In the genomic region with DNA sequence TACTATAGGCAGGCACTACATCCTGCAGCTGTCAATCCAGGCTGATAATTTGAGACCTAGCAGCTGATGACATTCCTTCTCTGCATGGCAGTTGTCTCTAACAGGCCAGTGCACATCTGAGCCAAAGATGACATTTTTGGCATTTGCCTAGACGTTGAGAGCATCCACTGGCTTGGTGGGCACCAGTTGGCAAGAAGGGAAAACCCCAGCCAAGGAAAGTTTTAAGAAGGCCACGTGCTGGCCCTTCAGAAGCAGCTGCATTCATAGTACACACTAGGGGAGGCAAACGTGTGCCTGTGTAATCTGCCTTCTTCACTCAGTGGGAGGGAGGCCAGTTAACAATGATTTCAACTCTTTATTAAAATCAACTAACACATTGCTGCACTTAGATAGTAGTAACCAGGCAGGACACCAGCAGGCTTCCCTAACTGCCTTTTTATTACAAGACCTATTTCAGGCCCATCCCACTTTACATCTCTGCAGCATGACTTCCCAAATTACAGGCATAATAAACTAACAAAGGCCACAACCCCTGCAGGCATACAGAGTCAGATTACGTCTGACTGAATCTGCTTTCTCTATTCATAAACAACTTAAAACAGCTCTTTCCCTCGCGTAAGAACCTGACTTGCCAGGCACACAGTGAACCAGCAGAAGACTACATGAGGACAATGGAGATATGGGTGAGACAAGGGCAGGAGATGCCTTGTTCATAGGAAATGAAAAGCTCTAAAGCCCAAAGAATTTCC, we compare ENCODE assay signal across 11 cellular contexts.
DNase-seq lines count a peak whose midpoint lies in the region; ATAC-seq, FAIRE-seq and TF ChIP-seq lines count a peak whose summit lies in the region.
"Had no signal": no experiment of that assay in that cellular context is flagged by ENCODE, and none has a peak within 500 bp of the region (broad histone marks: within the 10 kb centered on the region; RNA-seq: fewer than 3 reads in every experiment).

No MANE protein-coding gene starts in this region.

- peak overlapping the region; percentile 8 to 12; a peak in 3 of 6 replicates for H3K27ac ChIP-seq in A549
- H3K27ac ChIP-seq: BLaER1 had no signal

- POLR2A ChIA-PET in A549 (lab: Yijun Ruan, JAX) = no interaction called here
- POLR2A ChIA-PET in activated CD4-positive, alpha-beta T cell treated with anti-CD3 and anti-CD28 coated beads for 36 hours (lab: Charles Lee) = no interaction called here

- intact Hi-C loops in mucosa of descending colon (cut with DNase I, micrococcal nuclease) (no loop called here), Calu3 (cut with micrococcal nuclease; ENCODE audit: unreplicated experiment) (no loop called here)
- intact Hi-C loops in activated CD4-positive, alpha-beta T cell treated with anti-CD3 and anti-CD28 coated beads for 36 hours (cut with DNase I, micrococcal nuclease) = no loop called here

- H3K9me3 Mint-ChIP-seq in activated CD4-positive, alpha-beta T cell treated with anti-CD3 and anti-CD28 coated beads for 36 hours (ENCODE audit: low read depth) = no peaks in the 10 kb centered on the region
- no peaks in the 10 kb centered on the region for H3K9me3 Mint-ChIP-seq in Calu3 (ENCODE audit: low read depth, unreplicated experiment)

- peak overlapping the region; percentile 43 for H3K4me2 ChIP-seq in A549
- H3K4me2 ChIP-seq: BLaER1 had no signal

- H3K27ac Mint-ChIP-seq in activated CD4-positive, alpha-beta T cell treated with anti-CD3 and anti-CD28 coated beads for 36 hours = no peak overlapping the region
- no peak overlapping the region for H3K27ac Mint-ChIP-seq in Calu3 (ENCODE audit: unreplicated experiment)

- no peaks in the 10 kb centered on the region for H3K36me3 ChIP-seq in mucosa of descending colon (ENCODE audit: low read depth)
- H3K36me3 ChIP-seq: BLaER1 had no signal

- ATAC-seq in A549 (peak; percentile 16 to 33; a peak in 3 of 6 replicates), mucosa of descending colon (peak; percentile 91), GM19455 (IDR thresholded peaks at IDR 0.05; ENCODE audit: unreplicated experiment) (no peak)
- no peak for ATAC-seq in activated CD4-positive, alpha-beta T cell treated with anti-CD3 and anti-CD28 coated beads for 36 hours

- no peaks in the 10 kb centered on the region for H3K36me3 Mint-ChIP-seq in activated CD4-positive, alpha-beta T cell treated with anti-CD3 and anti-CD28 coated beads for 36 hours (ENCODE audit: low read depth)
- no peaks in the 10 kb centered on the region for H3K36me3 Mint-ChIP-seq in Calu3 (ENCODE audit: insufficient read depth, unreplicated experiment)

- no peaks in the 10 kb centered on the region for H3K27me3 Mint-ChIP-seq in activated CD4-positive, alpha-beta T cell treated with anti-CD3 and anti-CD28 coated beads for 36 hours
- H3K27me3 Mint-ChIP-seq in Calu3 (ENCODE audit: unreplicated experiment) = no peaks in the 10 kb centered on the region

- H3K4me1 ChIP-seq in A549 = peaks cover 81% of the 10 kb centered on the region
- peaks cover 16% of the 10 kb centered on the region for H3K4me1 ChIP-seq in mucosa of descending colon (ENCODE audit: low read depth)
- H3K4me1 ChIP-seq: BLaER1 had no signal

- H3K9me3 ChIP-seq in A549 = no peaks in the 10 kb centered on the region
- H3K9me3 ChIP-seq in mucosa of descending colon = no peaks in the 10 kb centered on the region
- H3K9me3 ChIP-seq: BLaER1 had no signal

- H3K4me3 ChIP-seq in A549 (no peak overlapping the region), mucosa of descending colon (no peak overlapping the region)
- H3K4me3 ChIP-seq: BLaER1 had no signal

- no peak for TF ChIP-seq EP300 in A549 (IDR thresholded peaks at IDR 0.05)

- CTCF ChIA-PET in A549 (lab: Yijun Ruan, JAX) = interaction anchor here (1.4 kb wide), 1 partner anchor 38 kb away, joined by 3 read pairs; no protein-coding TSS in a partner anchor
- CTCF ChIA-PET in activated CD4-positive, alpha-beta T cell treated with anti-CD3 and anti-CD28 coated beads for 36 hours (lab: Charles Lee) = no interaction called here
- CTCF ChIA-PET in Calu3 (lab: Charles Lee) = no interaction called here

- H3K4me1 Mint-ChIP-seq in activated CD4-positive, alpha-beta T cell treated with anti-CD3 and anti-CD28 coated beads for 36 hours = no peaks in the 10 kb centered on the region
- no peaks in the 10 kb centered on the region for H3K4me1 Mint-ChIP-seq in Calu3 (ENCODE audit: low read depth, unreplicated experiment)

- DNase-seq in A549 (ENCODE audit: low read depth in 1 of 2, low spot score in 1 of 2) (no peak), NCI-H2029 treated with DMSO at 0.1 percent for 48 hours (lab: John Stamatoyannopoulos, UW) (peak; percentile 64), dedifferentiated amniotic fluid mesenchymal stem cell (ENCODE audit: extremely low spot score) (peak; percentile 25), mucosa of descending colon (peak in 1 of 3 donors; percentile 63), KG1 (lab: John Stamatoyannopoulos, UW) (no peak), Calu3 (no peak)
- no peak for DNase-seq in activated CD4-positive, alpha-beta T cell treated with anti-CD3 and anti-CD28 coated beads for 36 hours
- DNase-seq: activated CD8-positive, alpha-beta memory T cell treated with anti-CD3 and anti-CD28 coated beads for 24 hours; hippocampal formation had no signal

- BruUV-seq in Calu3 (replicated peaks; lab: Mats Ljungman, UMichigan) = no TSS peak

- TF ChIP-seq POLR2A in A549 (IDR thresholded peaks at IDR 0.05; ENCODE audit: low read length) = no peak

- no peak for FAIRE-seq in A549 (lab: Jason Lieb, UNC)

- WGBS in A549 (ENCODE audit: missing lambda C conversion rate) = 62% methylated on average over 6 of the region's 6 CpGs

- H3K4me3 Mint-ChIP-seq in activated CD4-positive, alpha-beta T cell treated with anti-CD3 and anti-CD28 coated beads for 36 hours = no peak overlapping the region
- no peak overlapping the region for H3K4me3 Mint-ChIP-seq in Calu3 (ENCODE audit: low read depth, unreplicated experiment)

- TF ChIP-seq CTCF in A549 (IDR thresholded peaks at IDR 0.05) (no peak), mucosa of descending colon (IDR thresholded peaks at IDR 0.05) (no peak), Calu3 (IDR thresholded peaks at IDR 0.05; ENCODE audit: unreplicated experiment) (no peak)

- no peak for TF ChIP-seq RAD21 in A549 (conservative IDR thresholded peaks at IDR 0.05 in 1 of 2, IDR thresholded peaks at IDR 0.05 in 1 of 2)

TF ChIP-seq in A549, 52 proteins besides CTCF, POLR2A, EP300 and RAD21:
- no peak for TF ChIP-seq CHD4 (IDR thresholded peaks at IDR 0.05; ENCODE audit: borderline replicate concordance)
- no peak for TF ChIP-seq HDAC2 (IDR thresholded peaks at IDR 0.05)
- TF ChIP-seq CBX8 (IDR thresholded peaks at IDR 0.05) = no peak
- TF ChIP-seq ZFP36 (IDR thresholded peaks at IDR 0.05; ENCODE audit: borderline replicate concordance, partially characterized antibody) = no peak
- no peak for TF ChIP-seq EHF (CRISPR knock-in tag; IDR thresholded peaks at IDR 0.05)
TF ChIP-seq in A549: peak in this region for 0.

Comparison
In these comparisons a context has a peak if more than half of its experiments do, and no peak if none do; other contexts are left out.
1. ATAC-seq: peak in A549 (2 of 2) and mucosa of descending colon (single experiment); none in GM19455 (single experiment) and activated CD4-positive, alpha-beta T cell treated with anti-CD3 and anti-CD28 coated beads for 36 hours (single experiment).
2. DNase-seq: peak in NCI-H2029 treated with DMSO at 0.1 percent for 48 hours (single experiment) and dedifferentiated amniotic fluid mesenchymal stem cell (single experiment); none in A549 (0 of 2), activated CD4-positive, alpha-beta T cell treated with anti-CD3 and anti-CD28 coated beads for 36 hours (single experiment), KG1 (single experiment) and Calu3 (single experiment).